In genomic region chr1:156097499-156098178, GRCh38 we compare ENCODE assay signal across 11 cellular contexts. TPM values are rescaled to one million over a fixed set of nuclear protein-coding genes. Genes with fewer than 3 reads are reported as not detected.
A peak's percentile ranks its signal among the peaks of the same experiment; 100 is the strongest.
DNase-seq lines count a peak whose midpoint lies in the region; ATAC-seq and TF ChIP-seq lines count a peak whose summit lies in the region.
"Had no signal": no experiment of that assay in that cellular context is flagged by ENCODE, and none has a peak within 500 bp of the region (broad histone marks: within the 10 kb centered on the region; RNA-seq: fewer than 3 reads in every experiment).

No MANE protein-coding gene starts in this region.

- no peaks in the 10 kb centered on the region for H3K27me3 ChIP-seq in mesenchymal stem cell (ENCODE audit: control insufficient read depth in 1 of 2, insufficient read depth in 1 of 2, low read length in 2 of 2)
- no peaks in the 10 kb centered on the region for H3K27me3 ChIP-seq in tibial artery
- H3K27me3 ChIP-seq: pancreas had no signal

- H3K4me2 ChIP-seq in mesenchymal stem cell (ENCODE audit: low read length, poor library complexity, severe bottlenecking): no peak overlapping the region

- peaks cover 19% of the 10 kb centered on the region for H3K4me1 ChIP-seq in mesenchymal stem cell (ENCODE audit: control insufficient read depth, insufficient read depth, low read depth, low read length)
- H3K4me1 ChIP-seq in tibial artery: peaks cover 5 to 43% (median 29%) of the 10 kb centered on the region in 4 donors

- H4K91ac ChIP-seq in mesenchymal stem cell (ENCODE audit: low read length): peak overlapping the region; percentile 91

- H3K4me3 ChIP-seq in mesenchymal stem cell (ENCODE audit: insufficient read depth in 1 of 2, low read depth in 1 of 2, low read length in 2 of 2) (no peak overlapping the region), tibial artery (no peak overlapping the region), foreskin fibroblast (ENCODE audit: low read depth in 1 of 2, low read length in 2 of 2) (no peak overlapping the region)
- H3K4me3 ChIP-seq: pancreas had no signal

- TF ChIP-seq CTCF in tibial artery (IDR thresholded peaks at IDR 0.05) (no peak), foreskin fibroblast (IDR thresholded peaks at IDR 0.05; ENCODE audit: low read depth, low read length) (no peak)

- peaks cover 26% of the 10 kb centered on the region for H3K27me3 Mint-ChIP-seq in activated T-cell treated with anti-CD3 and anti-CD28 coated beads, Interleukin-2, amount 50 U/mL, for 72 hours (ENCODE audit: low read depth)

- 98% methylated on average over 9 of the region's 9 CpGs for WGBS in mesenchymal stem cell

- H2AK5ac ChIP-seq in mesenchymal stem cell (ENCODE audit: low read length, severe bottlenecking): peak overlapping the region; percentile 57

- H3K27ac ChIP-seq in mesenchymal stem cell (ENCODE audit: low read length, poor library complexity, severe bottlenecking) (no peak overlapping the region), tibial artery (peak overlapping the region; percentile 81 to 86)
- H3K27ac ChIP-seq: C4-2B had no signal

- no peak overlapping the region for H3K14ac ChIP-seq in mesenchymal stem cell (ENCODE audit: low read length in 2 of 2)

- H2BK5ac ChIP-seq in mesenchymal stem cell (ENCODE audit: low read depth, low read length, poor library complexity, severe bottlenecking): no peak overlapping the region

- peak overlapping the region; percentile 44 to 68 for H3K18ac ChIP-seq in mesenchymal stem cell (ENCODE audit: low read depth in 1 of 2, low read length in 2 of 2)

- H3K23ac ChIP-seq in mesenchymal stem cell (ENCODE audit: low read length in 2 of 2): no peak overlapping the region

- H3K79me1 ChIP-seq in mesenchymal stem cell (replicated peaks; ENCODE audit: low read length, poor library complexity, severe bottlenecking): peaks cover 16% of the 10 kb centered on the region

- intact Hi-C loops in tibial artery (cut with DNase I; ENCODE audit: low total_unique reads): loop anchor here (2.0 kb wide), 1 partner anchor 33 kb away; no protein-coding TSS in a partner anchor

- H3K9ac ChIP-seq in mesenchymal stem cell (ENCODE audit: low read length): peak overlapping the region; percentile 90

- peak overlapping the region; percentile 92 for H2BK120ac ChIP-seq in mesenchymal stem cell (ENCODE audit: low read depth, low read length)

- H3K36me3 ChIP-seq in mesenchymal stem cell (ENCODE audit: control insufficient read depth in 1 of 2, insufficient read depth in 2 of 2, low read depth in 1 of 2, low read length in 2 of 2) (peaks cover 0 to 9% of the 10 kb centered on the region in 2 experiments), tibial artery (no peaks in the 10 kb centered on the region)
- H3K36me3 ChIP-seq: pancreas had no signal

- H2BK15ac ChIP-seq in mesenchymal stem cell (ENCODE audit: low read depth, poor library complexity, severe bottlenecking): peak overlapping the region; percentile 96

- H3K9me3 Mint-ChIP-seq in activated T-cell treated with anti-CD3 and anti-CD28 coated beads, Interleukin-2, amount 50 U/mL, for 72 hours: no peaks in the 10 kb centered on the region

- H3K4me1 Mint-ChIP-seq in activated T-cell treated with anti-CD3 and anti-CD28 coated beads, Interleukin-2, amount 50 U/mL, for 72 hours (ENCODE audit: low read depth): peaks cover 67% of the 10 kb centered on the region

- peak; percentile 68 for DNase-seq in activated naive CD4-positive, alpha-beta T cell treated with Interleukin-2 at 50 U/mL for 16 hours
- no peak for DNase-seq in activated naive CD4-positive, alpha-beta T cell (lab: John Stamatoyannopoulos, UW)
- DNase-seq in activated T-cell treated with anti-CD3 and anti-CD28 coated beads, Interleukin-2, amount 50 U/mL, for 72 hours: peak; percentile 73 to 81
- DNase-seq in mesenchymal stem cell (no peak), tibial artery (no peak), foreskin fibroblast (no peak), SKM-1 treated with dmso at 0.1 percent for 144 hours (lab: John Stamatoyannopoulos, UW; ENCODE audit: unreplicated experiment) (no peak)
- DNase-seq: NCI-H524 treated with DMSO at 0.1 percent for 48 hours had no signal

- peaks cover 2 to 3% of the 10 kb centered on the region in 2 donors for H3K36me3 Mint-ChIP-seq in activated T-cell treated with anti-CD3 and anti-CD28 coated beads, Interleukin-2, amount 50 U/mL, for 72 hours (ENCODE audit: insufficient read depth in 2 of 2)

- peak; percentile 46 to 50 for ATAC-seq in activated T-cell treated with anti-CD3 and anti-CD28 coated beads, Interleukin-2, amount 50 U/mL, for 72 hours (replicated peaks in 1 of 2)
- no peak for ATAC-seq in GM21526 (IDR thresholded peaks at IDR 0.05; ENCODE audit: low FRiP score, unreplicated experiment)

- peak overlapping the region; percentile 61 for H3K27ac Mint-ChIP-seq in activated T-cell treated with anti-CD3 and anti-CD28 coated beads, Interleukin-2, amount 50 U/mL, for 72 hours

- no peak overlapping the region for H2AFZ ChIP-seq in mesenchymal stem cell (ENCODE audit: low read depth, low read length)

- H3K9me3 ChIP-seq in mesenchymal stem cell (ENCODE audit: control insufficient read depth, low read length) (no peaks in the 10 kb centered on the region), tibial artery (no peaks in the 10 kb centered on the region)
- H3K9me3 ChIP-seq: pancreas had no signal

- peak overlapping the region; percentile 85 to 87 for H2BK12ac ChIP-seq in mesenchymal stem cell (ENCODE audit: low read length in 2 of 2)

- H3K4me3 Mint-ChIP-seq in activated T-cell treated with anti-CD3 and anti-CD28 coated beads, Interleukin-2, amount 50 U/mL, for 72 hours: peak overlapping the region; percentile 33 to 81

- H3K4ac ChIP-seq in mesenchymal stem cell (ENCODE audit: low read depth in 1 of 2, low read length in 2 of 2): peak overlapping the region; percentile 42 to 88

- H4K8ac ChIP-seq in mesenchymal stem cell (ENCODE audit: low read length): peak overlapping the region; percentile 59

RNA-seq across cellular contexts. Expression of gene MEX3A, which starts 15.4 kb away (rescaled TPM):
- under 1 TPM; 0.31 to 0.97 TPM for total RNA-seq in activated T-cell treated with anti-CD3 and anti-CD28 coated beads, Interleukin-2, amount 50 U/mL, for 72 hours
- polyA plus RNA-seq in mesenchymal stem cell (2013, experiment 1 of 2): 10.4 TPM
- 10.7 TPM for polyA plus RNA-seq in mesenchymal stem cell (2013, experiment 2 of 2)

RNA-seq across cellular contexts. Expression of gene LMNA, which starts 16.9 kb away (rescaled TPM):
- total RNA-seq in activated T-cell treated with anti-CD3 and anti-CD28 coated beads, Interleukin-2, amount 50 U/mL, for 72 hours: 100 to 1,000 TPM; 125 to 159 TPM
- polyA plus RNA-seq in mesenchymal stem cell (2013, experiment 1 of 2): 732 TPM
- 747 TPM for polyA plus RNA-seq in mesenchymal stem cell (2013, experiment 2 of 2)

RNA-seq across cellular contexts. Expression of gene RAB25, which starts 36.7 kb away (rescaled TPM):
- total RNA-seq in activated T-cell treated with anti-CD3 and anti-CD28 coated beads, Interleukin-2, amount 50 U/mL, for 72 hours: under 1 TPM; 0.53 to 0.95 TPM
- polyA plus RNA-seq in mesenchymal stem cell (2013, experiment 1 of 2): not detected
- not detected for polyA plus RNA-seq in mesenchymal stem cell (2013, experiment 2 of 2)

RNA-seq across cellular contexts. Expression of gene LAMTOR2, which starts 43.1 kb away (rescaled TPM):
- total RNA-seq in activated T-cell treated with anti-CD3 and anti-CD28 coated beads, Interleukin-2, amount 50 U/mL, for 72 hours: 10 to 100 TPM; 58.7 to 61.8 TPM
- polyA plus RNA-seq in mesenchymal stem cell (2013, experiment 1 of 2): 87.6 TPM
- 91.2 TPM for polyA plus RNA-seq in mesenchymal stem cell (2013, experiment 2 of 2)

RNA-seq across cellular contexts. Expression of gene UBQLN4, which starts 44.0 kb away (rescaled TPM):
- total RNA-seq in activated T-cell treated with anti-CD3 and anti-CD28 coated beads, Interleukin-2, amount 50 U/mL, for 72 hours: 10 to 100 TPM; 31.4 to 42.6 TPM
- 21.8 TPM for polyA plus RNA-seq in mesenchymal stem cell (2013, experiment 1 of 2)
- 21.1 TPM for polyA plus RNA-seq in mesenchymal stem cell (2013, experiment 2 of 2)

Comparison
In these comparisons a context has a peak if more than half of its experiments do, and no peak if none do; other contexts are left out.
1. DNase-seq: peak in activated naive CD4-positive, alpha-beta T cell treated with Interleukin-2 at 50 U/mL for 16 hours (single experiment) and activated T-cell treated with anti-CD3 and anti-CD28 coated beads, Interleukin-2, amount 50 U/mL, for 72 hours (2 of 2); none in activated naive CD4-positive, alpha-beta T cell (0 of 4), mesenchymal stem cell (single experiment), tibial artery (0 of 2), foreskin fibroblast (0 of 2) and SKM-1 treated with dmso at 0.1 percent for 144 hours (single experiment).